Comparison of ENCODE assay signal across 14 cellular contexts in the genomic region with DNA sequence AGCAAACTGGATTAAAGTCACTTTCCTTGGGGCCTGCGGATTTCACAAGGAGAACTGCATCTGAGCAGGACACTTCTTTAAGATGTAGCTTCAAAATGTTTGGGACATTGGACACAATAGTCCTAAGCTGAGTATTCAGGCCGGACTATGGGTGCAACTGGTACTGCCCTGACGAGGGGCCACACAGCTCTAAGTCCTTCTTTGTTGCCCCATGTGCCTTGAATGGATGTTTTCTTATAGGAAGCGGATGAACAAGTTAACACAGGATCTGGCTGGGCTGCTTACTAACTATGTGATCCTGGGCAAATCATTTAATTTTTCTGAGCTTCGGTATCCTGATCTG.
DNase-seq lines count a peak whose midpoint lies in the region; TF ChIP-seq lines count a peak whose summit lies in the region.
"Had no signal": no experiment of that assay in that cellular context is flagged by ENCODE, and none has a peak within 500 bp of the region (broad histone marks: within the 10 kb centered on the region; RNA-seq: fewer than 3 reads in every experiment).

No MANE protein-coding gene starts in this region.

- H3K36me3 ChIP-seq in esophagus (ENCODE audit: control insufficient read depth in 2 of 2, insufficient read depth in 2 of 2, low read length in 1 of 2) (peaks cover 13 to 18% of the 10 kb centered on the region in 2 donors), suprapubic skin (peaks cover 63% of the 10 kb centered on the region)
- H3K36me3 ChIP-seq: ovary had no signal

- H3K4me3 Mint-ChIP-seq in activated naive CD4-positive, alpha-beta T cell treated with anti-CD3 and anti-CD28 coated beads for 36 hours = no peak overlapping the region
- no peak overlapping the region for H3K4me3 Mint-ChIP-seq in activated CD4-positive, alpha-beta memory T cell treated with anti-CD3 and anti-CD28 coated beads, Interleukin-2, amount 10 ng/mL, durations not matched to agents 7 days and 5 days
- H3K4me3 Mint-ChIP-seq: B cell had no signal

- H3K4me1 ChIP-seq in esophagus (ENCODE audit: control insufficient read depth in 2 of 2, insufficient read depth in 2 of 2, low read length in 1 of 2) = peaks cover 3% of the 10 kb centered on the region in 2 donors
- H3K4me1 ChIP-seq in suprapubic skin = peaks cover 45% of the 10 kb centered on the region

- H3K27me3 ChIP-seq in esophagus (ENCODE audit: control insufficient read depth in 1 of 2, insufficient read depth in 2 of 2, low read length in 2 of 2) (no peaks in the 10 kb centered on the region), suprapubic skin (no peaks in the 10 kb centered on the region)
- H3K27me3 ChIP-seq: left lung, ovary had no signal

- TF ChIP-seq CTCF in suprapubic skin (IDR thresholded peaks at IDR 0.05) = no peak

- DNase-seq in activated naive CD4-positive, alpha-beta T cell treated with anti-CD3 and anti-CD28 coated beads for 36 hours = no peak
- no peak for DNase-seq in activated naive CD4-positive, alpha-beta T cell (lab: John Stamatoyannopoulos, UW)
- DNase-seq in activated CD4-positive, alpha-beta memory T cell treated with anti-CD3 and anti-CD28 coated beads, Interleukin-2, amount 10 ng/mL, durations not matched to agents 7 days and 5 days = no peak
- DNase-seq in suprapubic skin (ENCODE audit: low spot score in 2 of 2) = no peak
- DNase-seq in kidney glomerular epithelial cell (lab: John Stamatoyannopoulos, UW) = no peak
- no peak for DNase-seq in T1000 (lab: John Stamatoyannopoulos, UW)
- no peak for DNase-seq in globus pallidus (ENCODE audit: low spot score)
- DNase-seq: DMS79 treated with DMSO at 0.1 percent for 48 hours, left lung, NCI-H1436, NCI-H774, ovary had no signal

- H3K4me3 ChIP-seq in esophagus (ENCODE audit: low read depth in 1 of 2, low read length in 2 of 2) = no peak overlapping the region
- H3K4me3 ChIP-seq in suprapubic skin = no peak overlapping the region
- H3K4me3 ChIP-seq: left lung, ovary had no signal

- H3K4me1 Mint-ChIP-seq in activated naive CD4-positive, alpha-beta T cell treated with anti-CD3 and anti-CD28 coated beads for 36 hours (ENCODE audit: low read depth) = peaks cover 39% of the 10 kb centered on the region
- peaks cover 50% of the 10 kb centered on the region for H3K4me1 Mint-ChIP-seq in activated CD4-positive, alpha-beta memory T cell treated with anti-CD3 and anti-CD28 coated beads, Interleukin-2, amount 10 ng/mL, durations not matched to agents 7 days and 5 days

- no peaks in the 10 kb centered on the region for H3K9me3 Mint-ChIP-seq in activated naive CD4-positive, alpha-beta T cell treated with anti-CD3 and anti-CD28 coated beads for 36 hours
- no peaks in the 10 kb centered on the region for H3K9me3 Mint-ChIP-seq in activated CD4-positive, alpha-beta memory T cell treated with anti-CD3 and anti-CD28 coated beads, Interleukin-2, amount 10 ng/mL, durations not matched to agents 7 days and 5 days

- TF ChIP-seq EP300 in suprapubic skin (IDR thresholded peaks at IDR 0.05) = no peak

- H3K9me3 ChIP-seq in esophagus (ENCODE audit: control insufficient read depth in 2 of 2, insufficient read depth in 1 of 2, low read depth in 1 of 2, low read length in 1 of 2) (no peaks in the 10 kb centered on the region), suprapubic skin (no peaks in the 10 kb centered on the region)
- H3K9me3 ChIP-seq: left lung, ovary had no signal

- no peak for TF ChIP-seq POLR2A in suprapubic skin (IDR thresholded peaks at IDR 0.05)

- intact Hi-C loops in activated naive CD4-positive, alpha-beta T cell treated with anti-CD3 and anti-CD28 coated beads for 36 hours (cut with micrococcal nuclease) = no loop called here

- CTCF ChIA-PET in activated naive CD4-positive, alpha-beta T cell treated with anti-CD3 and anti-CD28 coated beads for 36 hours (lab: Charles Lee) = interaction anchor here (0.6 to 1.5 kb wide), 4 partner anchors 13 to 159 kb away, joined by 3 to 7 read pairs (median 4); no protein-coding TSS in a partner anchor
- CTCF ChIA-PET in activated CD4-positive, alpha-beta memory T cell treated with anti-CD3 and anti-CD28 coated beads, Interleukin-2, amount 10 ng/mL, durations not matched to agents 7 days and 5 days (lab: Charles Lee) = interaction anchor here (0.6 to 1.2 kb wide), 3 partner anchors 10 to 159 kb away, joined by 3 to 6 read pairs (median 3); no protein-coding TSS in a partner anchor

- H3K27ac ChIP-seq in esophagus (ENCODE audit: low read depth in 2 of 2, low read length in 1 of 2) (peak overlapping the region; percentile 0 to 82), suprapubic skin (peak overlapping the region; percentile 51)
- H3K27ac ChIP-seq: ovary had no signal

- POLR2A ChIA-PET in activated CD4-positive, alpha-beta memory T cell treated with anti-CD3 and anti-CD28 coated beads, Interleukin-2, amount 10 ng/mL, durations not matched to agents 7 days and 5 days (lab: Charles Lee) = interaction anchor here (0.8 to 1.1 kb wide), 2 partner anchors 9 to 15 kb away, joined by 3 to 5 read pairs; no protein-coding TSS in a partner anchor

- 59 to 71% methylated on average over 5 of the region's 5 CpGs for WGBS in esophagus, 2 donors
- 88% methylated on average over 5 of the region's 5 CpGs for WGBS in suprapubic skin

- peaks cover 63% of the 10 kb centered on the region for H3K36me3 Mint-ChIP-seq in activated naive CD4-positive, alpha-beta T cell treated with anti-CD3 and anti-CD28 coated beads for 36 hours (ENCODE audit: low read depth)
- peaks cover 75% of the 10 kb centered on the region for H3K36me3 Mint-ChIP-seq in activated CD4-positive, alpha-beta memory T cell treated with anti-CD3 and anti-CD28 coated beads, Interleukin-2, amount 10 ng/mL, durations not matched to agents 7 days and 5 days (ENCODE audit: low read depth)

- H3K27ac Mint-ChIP-seq in activated naive CD4-positive, alpha-beta T cell treated with anti-CD3 and anti-CD28 coated beads for 36 hours = peak overlapping the region; percentile 73
- H3K27ac Mint-ChIP-seq in activated CD4-positive, alpha-beta memory T cell treated with anti-CD3 and anti-CD28 coated beads, Interleukin-2, amount 10 ng/mL, durations not matched to agents 7 days and 5 days = peak overlapping the region; percentile 18

- H3K27me3 Mint-ChIP-seq in activated naive CD4-positive, alpha-beta T cell treated with anti-CD3 and anti-CD28 coated beads for 36 hours (ENCODE audit: low read depth) = no peaks in the 10 kb centered on the region
- H3K27me3 Mint-ChIP-seq in activated CD4-positive, alpha-beta memory T cell treated with anti-CD3 and anti-CD28 coated beads, Interleukin-2, amount 10 ng/mL, durations not matched to agents 7 days and 5 days = no peaks in the 10 kb centered on the region
- H3K27me3 Mint-ChIP-seq: B cell had no signal
